Comparison of ENCODE assay signal across 14 cellular contexts in genomic region chr18:427005-427404, GRCh38.
DNase-seq lines count a peak whose midpoint lies in the region; ATAC-seq, FAIRE-seq and TF ChIP-seq lines count a peak whose summit lies in the region.
"Had no signal": no experiment of that assay in that cellular context is flagged by ENCODE, and none has a peak within 500 bp of the region (broad histone marks: within the 10 kb centered on the region; RNA-seq: fewer than 3 reads in every experiment).

No MANE protein-coding gene starts in this region.

- CTCF ChIA-PET in activated CD4-positive, alpha-beta T cell treated with anti-CD3 and anti-CD28 coated beads for 36 hours (lab: Charles Lee), result no interaction called here
- CTCF ChIA-PET in H1 (lab: Charles Lee; ENCODE audit: partially characterized antibody), result no interaction called here

- no peaks in the 10 kb centered on the region for H3K79me2 ChIP-seq in H1 (ENCODE audit: control insufficient read depth in 1 of 2, insufficient read depth in 2 of 2, low read length in 2 of 2)

- no peak for TF ChIP-seq RAD21 in H1 (IDR thresholded peaks at IDR 0.05 in 1 of 2, conservative IDR thresholded peaks at IDR 0.05 in 1 of 2; ENCODE audit: low read depth in 2 of 2, low read length in 2 of 2)

- no peak overlapping the region for H3K4me3 Mint-ChIP-seq in activated CD4-positive, alpha-beta T cell treated with anti-CD3 and anti-CD28 coated beads for 36 hours
- H3K4me3 Mint-ChIP-seq in activated CD4-positive, alpha-beta T cell treated with anti-CD3 and anti-CD28 coated beads, Interleukin-2, amount 10 ng/mL, durations not matched to agents 24 days and 14 days, result no peak overlapping the region
- H3K4me3 Mint-ChIP-seq: neural crest cell had no signal

- no peaks in the 10 kb centered on the region for H3K36me3 Mint-ChIP-seq in activated CD4-positive, alpha-beta T cell treated with anti-CD3 and anti-CD28 coated beads for 36 hours (ENCODE audit: low read depth)
- no peaks in the 10 kb centered on the region for H3K36me3 Mint-ChIP-seq in activated CD4-positive, alpha-beta T cell treated with anti-CD3 and anti-CD28 coated beads, Interleukin-2, amount 10 ng/mL, durations not matched to agents 24 days and 14 days (ENCODE audit: low read depth)

- no peaks in the 10 kb centered on the region for H3K4me1 Mint-ChIP-seq in activated CD4-positive, alpha-beta T cell treated with anti-CD3 and anti-CD28 coated beads for 36 hours
- peaks cover 1% of the 10 kb centered on the region for H3K4me1 Mint-ChIP-seq in activated CD4-positive, alpha-beta T cell treated with anti-CD3 and anti-CD28 coated beads, Interleukin-2, amount 10 ng/mL, durations not matched to agents 24 days and 14 days

- no peak overlapping the region for H3K4me2 ChIP-seq in H1 (ENCODE audit: insufficient read depth in 1 of 2, low read depth in 2 of 2, low read length in 2 of 2)

- H3K4me1 ChIP-seq in H1 (replicated peaks in 1 of 4; ENCODE audit: control insufficient read depth in 3 of 4, insufficient read depth in 4 of 4, low read length in 3 of 4), result no peaks in the 10 kb centered on the region

- TF ChIP-seq EP300 in H1 (IDR thresholded peaks at IDR 0.05; ENCODE audit: borderline replicate concordance in 1 of 2, low read depth in 2 of 2, low read length in 2 of 2), result no peak

- no peak overlapping the region for H3K56ac ChIP-seq in H1 (replicated peaks; ENCODE audit: insufficient read length, low read depth, low read length)

- WGBS in H1 (ENCODE audit: extremely low coverage in 1 of 2, insufficient coverage in 1 of 2, insufficient read length in 1 of 2, insufficient replicate concordance in 2 of 2, low coverage in 1 of 2, low lambda C conversion rate in 2 of 2, missing lambda C conversion rate in 1 of 2), 2 experiments, result 88% methylated on average over 8 of the region's 8 CpGs; no CpG with 5 or more reads in 1 of the 2 experiments

- H4K91ac ChIP-seq in H1 (replicated peaks; ENCODE audit: insufficient read length, low read length), result no peak overlapping the region

- POLR2A ChIA-PET in activated CD4-positive, alpha-beta T cell treated with anti-CD3 and anti-CD28 coated beads for 36 hours (lab: Charles Lee), result no interaction called here
- POLR2A ChIA-PET in H1 (lab: Charles Lee; ENCODE audit: partially characterized antibody), result no interaction called here

- H3K27me3 ChIP-seq in H1 (replicated peaks in 1 of 4; ENCODE audit: control insufficient read depth in 3 of 4, extremely low read depth in 1 of 4, insufficient read depth in 3 of 4, low read length in 3 of 4), result no peaks in the 10 kb centered on the region

- no peaks in the 10 kb centered on the region for H3K23me2 ChIP-seq in H1 (ENCODE audit: low read depth, low read length)

- 0 out of 2 replicates have a peak overlapping the region, but pooled peaks have one; percentile 11 for H4K8ac ChIP-seq in H1 (ENCODE audit: extremely low read depth, insufficient read depth, low read length)

- no peak overlapping the region for H4K5ac ChIP-seq in H1 (ENCODE audit: insufficient read length, low read depth, low read length)

- H3K27ac ChIP-seq in H1 (ENCODE audit: low read depth, low read length), result no peak overlapping the region; the same call in 1 of the 2 replicates
- H3K27ac ChIP-seq: epithelial cell of prostate had no signal

- no peaks in the 10 kb centered on the region for H3K9me3 ChIP-seq in H1 (ENCODE audit: insufficient read depth in 2 of 2, low read depth in 1 of 2, low read length in 1 of 2)

- H3K9me3 Mint-ChIP-seq in activated CD4-positive, alpha-beta T cell treated with anti-CD3 and anti-CD28 coated beads for 36 hours (ENCODE audit: low read depth), result no peaks in the 10 kb centered on the region
- H3K9me3 Mint-ChIP-seq in activated CD4-positive, alpha-beta T cell treated with anti-CD3 and anti-CD28 coated beads, Interleukin-2, amount 10 ng/mL, durations not matched to agents 24 days and 14 days, result no peaks in the 10 kb centered on the region
- H3K9me3 Mint-ChIP-seq: neural crest cell had no signal

- no peak overlapping the region for H2BK12ac ChIP-seq in H1 (ENCODE audit: low read depth, low read length)

- no peak overlapping the region for H3K18ac ChIP-seq in H1 (ENCODE audit: extremely low read depth, low read length)

- H4K20me1 ChIP-seq in H1 (replicated peaks in 1 of 2; ENCODE audit: control insufficient read depth in 1 of 2, insufficient read depth in 2 of 2, low read length in 2 of 2), result no peaks in the 10 kb centered on the region

- H3K36me3 ChIP-seq in H1 (ENCODE audit: control insufficient read depth in 2 of 4, insufficient read depth in 4 of 4, low read length in 3 of 4), result no peaks in the 10 kb centered on the region

- H2BK15ac ChIP-seq in H1 (ENCODE audit: low read length), result no peak overlapping the region

- H2AK5ac ChIP-seq in H1 (ENCODE audit: low read depth, low read length), result no peak overlapping the region

- H3K4ac ChIP-seq in H1 (replicated peaks; ENCODE audit: insufficient read length, low read depth, low read length), result no peak overlapping the region

- H3K9ac ChIP-seq in H1 (replicated peaks in 1 of 4; ENCODE audit: extremely low read depth in 1 of 4, low read depth in 3 of 4, low read length in 3 of 4), result no peak overlapping the region

- H2BK5ac ChIP-seq in H1 (ENCODE audit: low read depth, low read length), result no peak overlapping the region

- H2AFZ ChIP-seq in H1 (ENCODE audit: low read length), result 0 out of 2 replicates have a peak overlapping the region, but pooled peaks have one; percentile 68

- H3K23ac ChIP-seq in H1 (ENCODE audit: insufficient read length), result no peak overlapping the region

- peak; percentile 64 for ATAC-seq in activated CD4-positive, alpha-beta T cell treated with anti-CD3 and anti-CD28 coated beads for 36 hours
- ATAC-seq in omental fat pad (ENCODE audit: low FRiP score) (peak; percentile 95), HG03108 (IDR thresholded peaks at IDR 0.05; ENCODE audit: unreplicated experiment) (no peak)

- no peaks in the 10 kb centered on the region for H3K79me1 ChIP-seq in H1 (ENCODE audit: low read depth, low read length)

- H2BK120ac ChIP-seq in H1 (replicated peaks; ENCODE audit: low read depth, low read length), result no peak overlapping the region

- peak; percentile 18 for DNase-seq in activated CD4-positive, alpha-beta T cell treated with anti-CD3 and anti-CD28 coated beads for 36 hours
- no peak for DNase-seq in activated CD4-positive, alpha-beta T cell treated with anti-CD3 and anti-CD28 coated beads, Interleukin-2, amount 10 ng/mL, durations not matched to agents 24 days and 14 days
- DNase-seq in HS-5 (ENCODE audit: low read depth) (peak; percentile 70), H1 (ENCODE audit: low read depth in 1 of 2, low spot score in 2 of 2) (no peak), omental fat pad (ENCODE audit: low spot score) (peak; percentile 31), GOT3 (lab: John Stamatoyannopoulos, UW) (no peak), activated gamma-delta T cell (lab: John Stamatoyannopoulos, UW) (no peak)
- DNase-seq: aorta; NCI-H187 treated with DMSO at 0.1 percent for 48 hours; stimulated activated CD4-positive, alpha-beta T cell treated with anti-CD3 and anti-CD28 coated beads, Interleukin-4, amount 100 ng/mL, for 24 hours had no signal

- no peak for TF ChIP-seq CTCF in H1 (IDR thresholded peaks at IDR 0.05; ENCODE audit: control extremely low read depth in 1 of 3, insufficient read depth in 1 of 3, low read depth in 1 of 3, low read length in 3 of 3)
- no peak for TF ChIP-seq CTCF in omental fat pad (IDR thresholded peaks at IDR 0.05)

- no peak for TF ChIP-seq POLR2A in H1 (IDR thresholded peaks at IDR 0.05; ENCODE audit: control extremely low read depth in 1 of 2, low read depth in 2 of 2, low read length in 2 of 2)

- no peak overlapping the region for H3K14ac ChIP-seq in H1 (ENCODE audit: insufficient read length)

- no peak overlapping the region for H2BK20ac ChIP-seq in H1 (ENCODE audit: low read length)

- H3K4me3 ChIP-seq in H1 (ENCODE audit: extremely low read depth in 1 of 4, insufficient read depth in 2 of 4, low read depth in 3 of 4, low read length in 4 of 4), result no peak overlapping the region

- no peak for FAIRE-seq in H1 (lab: Jason Lieb, UNC)
- FAIRE-seq: islet of Langerhans had no signal

- intact Hi-C loops in activated CD4-positive, alpha-beta T cell treated with anti-CD3 and anti-CD28 coated beads for 36 hours (cut with DNase I, micrococcal nuclease), result no loop called here
- intact Hi-C loops in activated CD4-positive, alpha-beta T cell treated with anti-CD3 and anti-CD28 coated beads, Interleukin-2, amount 10 ng/mL, durations not matched to agents 24 days and 14 days (cut with micrococcal nuclease), result no loop called here

- no peak overlapping the region for H3K27ac Mint-ChIP-seq in activated CD4-positive, alpha-beta T cell treated with anti-CD3 and anti-CD28 coated beads for 36 hours
- no peak overlapping the region for H3K27ac Mint-ChIP-seq in activated CD4-positive, alpha-beta T cell treated with anti-CD3 and anti-CD28 coated beads, Interleukin-2, amount 10 ng/mL, durations not matched to agents 24 days and 14 days

- H3K27me3 Mint-ChIP-seq in activated CD4-positive, alpha-beta T cell treated with anti-CD3 and anti-CD28 coated beads for 36 hours, result peaks cover 3% of the 10 kb centered on the region
- peaks cover 2% of the 10 kb centered on the region for H3K27me3 Mint-ChIP-seq in activated CD4-positive, alpha-beta T cell treated with anti-CD3 and anti-CD28 coated beads, Interleukin-2, amount 10 ng/mL, durations not matched to agents 24 days and 14 days

TF ChIP-seq in H1, 55 proteins besides CTCF, POLR2A, EP300 and RAD21 (continues in another document):
- no peak for TF ChIP-seq SP4 (IDR thresholded peaks at IDR 0.05; ENCODE audit: low read length)
- TF ChIP-seq MAX (IDR thresholded peaks at IDR 0.05), result no peak
- TF ChIP-seq CBX8 (IDR thresholded peaks at IDR 0.05; ENCODE audit: borderline replicate concordance, low read depth, low read length), result no peak
- TF ChIP-seq, protein P1, sequence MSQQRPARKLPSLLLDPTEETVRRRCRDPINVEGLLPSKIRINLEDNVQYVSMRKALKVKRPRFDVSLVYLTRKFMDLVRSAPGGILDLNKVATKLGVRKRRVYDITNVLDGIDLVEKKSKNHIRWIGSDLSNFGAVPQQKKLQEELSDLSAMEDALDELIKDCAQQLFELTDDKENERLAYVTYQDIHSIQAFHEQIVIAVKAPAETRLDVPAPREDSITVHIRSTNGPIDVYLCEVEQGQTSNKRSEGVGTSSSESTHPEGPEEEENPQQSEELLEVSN (IDR thresholded peaks at IDR 0.05), result no peak
- TF ChIP-seq TCF12 (IDR thresholded peaks at IDR 0.05; ENCODE audit: low read depth, low read length), result no peak
- no peak for TF ChIP-seq SUZ12 (IDR thresholded peaks at IDR 0.05; ENCODE audit: low read length)
- no peak for TF ChIP-seq SIX5 (IDR thresholded peaks at IDR 0.05; ENCODE audit: low read depth, low read length)
- TF ChIP-seq BCL11A (IDR thresholded peaks at IDR 0.05; ENCODE audit: low read depth in 2 of 2, low read length in 2 of 2), result no peak
- TF ChIP-seq KDM1A (IDR thresholded peaks at IDR 0.05; ENCODE audit: borderline replicate concordance, low read length), result no peak
- no peak for TF ChIP-seq TBP (IDR thresholded peaks at IDR 0.05; ENCODE audit: low read depth, low read length)
- no peak for TF ChIP-seq PHF8 (conservative IDR thresholded peaks at IDR 0.05; ENCODE audit: low read depth, low read length)

Comparison
In these comparisons a context has a peak if more than half of its experiments do, and no peak if none do; other contexts are left out.
1. DNase-seq: peak in activated CD4-positive, alpha-beta T cell treated with anti-CD3 and anti-CD28 coated beads for 36 hours (single experiment), HS-5 (single experiment) and omental fat pad (single experiment); none in activated CD4-positive, alpha-beta T cell treated with anti-CD3 and anti-CD28 coated beads, Interleukin-2, amount 10 ng/mL, durations not matched to agents 24 days and 14 days (single experiment), H1 (0 of 2), GOT3 (single experiment) and activated gamma-delta T cell (single experiment).